ENCODE assay signal across 9 cellular contexts in the genomic region with DNA sequence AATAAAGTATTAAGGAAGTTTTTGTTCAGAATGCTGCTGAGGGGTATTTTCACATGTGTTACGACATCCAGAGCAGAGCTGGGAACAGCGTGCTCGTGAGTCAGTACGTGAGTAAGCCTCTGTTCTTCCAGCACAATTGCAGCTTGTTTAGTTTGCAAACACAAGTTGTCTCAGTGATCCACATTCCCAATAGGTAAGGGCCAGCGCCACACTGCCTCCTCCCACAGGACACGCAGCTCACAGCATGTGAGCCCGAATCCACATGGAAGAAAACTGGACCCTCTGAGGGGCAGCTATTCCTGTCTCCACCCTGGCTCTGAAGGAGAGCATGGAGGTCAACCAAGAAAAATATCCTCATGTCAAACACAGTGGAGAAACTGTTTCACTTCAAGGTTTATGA.
DNase-seq lines count a peak whose midpoint lies in the region; ATAC-seq and TF ChIP-seq lines count a peak whose summit lies in the region.
"Had no signal": no experiment of that assay in that cellular context is flagged by ENCODE, and none has a peak within 500 bp of the region (broad histone marks: within the 10 kb centered on the region; RNA-seq: fewer than 3 reads in every experiment).

No MANE protein-coding gene starts in this region.

- intact Hi-C loops in dorsolateral prefrontal cortex (cut with DNase I): no loop called here

- TF ChIP-seq POLR2A in GM18505 (IDR thresholded peaks at IDR 0.05; ENCODE audit: borderline replicate concordance, extremely low read depth, insufficient read depth, insufficient read length): no peak

- H3K27ac Mint-ChIP-seq in activated naive CD4-positive, alpha-beta T cell treated with anti-CD3 and anti-CD28 coated beads, Interleukin-2, amount 10 ng/mL, durations not matched to agents 7 days and 5 days: no peak overlapping the region

- no peaks in the 10 kb centered on the region for H3K4me1 Mint-ChIP-seq in activated naive CD4-positive, alpha-beta T cell treated with anti-CD3 and anti-CD28 coated beads, Interleukin-2, amount 10 ng/mL, durations not matched to agents 7 days and 5 days

- ATAC-seq in GM18505 (IDR thresholded peaks at IDR 0.05; ENCODE audit: unreplicated experiment): no peak
- ATAC-seq in activated CD4-positive, CD25-positive, alpha-beta regulatory T cell treated with anti-CD3 and anti-CD28 coated beads, Interleukin-2, amount 50 U/mL, for 24 hours: no peak
- ATAC-seq: left colon had no signal

- H3K27ac ChIP-seq in dorsolateral prefrontal cortex: peak overlapping the region; percentile 60 to 97 (median 91)

- no peaks in the 10 kb centered on the region for H3K9me3 Mint-ChIP-seq in activated naive CD4-positive, alpha-beta T cell treated with anti-CD3 and anti-CD28 coated beads, Interleukin-2, amount 10 ng/mL, durations not matched to agents 7 days and 5 days

- no peaks in the 10 kb centered on the region for H3K27me3 Mint-ChIP-seq in activated naive CD4-positive, alpha-beta T cell treated with anti-CD3 and anti-CD28 coated beads, Interleukin-2, amount 10 ng/mL, durations not matched to agents 7 days and 5 days

- no peaks in the 10 kb centered on the region for H3K27me3 ChIP-seq in dorsolateral prefrontal cortex

- peak overlapping the region in 33 of 59 donors; percentile 3 to 45 (median 15) for H3K4me3 ChIP-seq in dorsolateral prefrontal cortex

- no peak overlapping the region for H3K4me3 Mint-ChIP-seq in activated naive CD4-positive, alpha-beta T cell treated with anti-CD3 and anti-CD28 coated beads, Interleukin-2, amount 10 ng/mL, durations not matched to agents 7 days and 5 days

- CTCF ChIA-PET in activated naive CD4-positive, alpha-beta T cell treated with anti-CD3 and anti-CD28 coated beads, Interleukin-2, amount 10 ng/mL, durations not matched to agents 7 days and 5 days (lab: Charles Lee): no interaction called here

- TF ChIP-seq CTCF in dorsolateral prefrontal cortex (IDR thresholded peaks at IDR 0.05 in 54 of 56, conservative IDR thresholded peaks at IDR 0.05 in 2 of 56; ENCODE audit: low read depth in 1 of 56, partially characterized antibody in 56 of 56): peak in 16 of 56 donors; percentile 5 to 35 (median 25)

- DNase-seq in SIG-M5 treated with dmso at 0.1 percent for 504 hours (lab: John Stamatoyannopoulos, UW; ENCODE audit: unreplicated experiment) (peak; percentile 62), SIG-M5 (lab: John Stamatoyannopoulos, UW) (no peak), dorsolateral prefrontal cortex (peak in 9 of 10 donors; percentile 40 to 84 (median 72)), mucosa of gallbladder (ENCODE audit: low spot score) (peak; percentile 49), NCI-H2029 (lab: John Stamatoyannopoulos, UW) (no peak)
- DNase-seq in activated naive CD4-positive, alpha-beta T cell treated with anti-CD3 and anti-CD28 coated beads, Interleukin-2, amount 10 ng/mL, durations not matched to agents 7 days and 5 days: no peak

- H3K36me3 Mint-ChIP-seq in activated naive CD4-positive, alpha-beta T cell treated with anti-CD3 and anti-CD28 coated beads, Interleukin-2, amount 10 ng/mL, durations not matched to agents 7 days and 5 days: no peaks in the 10 kb centered on the region

Comparison
In these comparisons a context has a peak if more than half of its experiments do, and no peak if none do; other contexts are left out.
1. DNase-seq: peak in SIG-M5 treated with dmso at 0.1 percent for 504 hours (single experiment), dorsolateral prefrontal cortex (9 of 10) and mucosa of gallbladder (single experiment); none in SIG-M5 (single experiment), activated naive CD4-positive, alpha-beta T cell treated with anti-CD3 and anti-CD28 coated beads, Interleukin-2, amount 10 ng/mL, durations not matched to agents 7 days and 5 days (single experiment) and NCI-H2029 (single experiment).